In the genomic region with DNA sequence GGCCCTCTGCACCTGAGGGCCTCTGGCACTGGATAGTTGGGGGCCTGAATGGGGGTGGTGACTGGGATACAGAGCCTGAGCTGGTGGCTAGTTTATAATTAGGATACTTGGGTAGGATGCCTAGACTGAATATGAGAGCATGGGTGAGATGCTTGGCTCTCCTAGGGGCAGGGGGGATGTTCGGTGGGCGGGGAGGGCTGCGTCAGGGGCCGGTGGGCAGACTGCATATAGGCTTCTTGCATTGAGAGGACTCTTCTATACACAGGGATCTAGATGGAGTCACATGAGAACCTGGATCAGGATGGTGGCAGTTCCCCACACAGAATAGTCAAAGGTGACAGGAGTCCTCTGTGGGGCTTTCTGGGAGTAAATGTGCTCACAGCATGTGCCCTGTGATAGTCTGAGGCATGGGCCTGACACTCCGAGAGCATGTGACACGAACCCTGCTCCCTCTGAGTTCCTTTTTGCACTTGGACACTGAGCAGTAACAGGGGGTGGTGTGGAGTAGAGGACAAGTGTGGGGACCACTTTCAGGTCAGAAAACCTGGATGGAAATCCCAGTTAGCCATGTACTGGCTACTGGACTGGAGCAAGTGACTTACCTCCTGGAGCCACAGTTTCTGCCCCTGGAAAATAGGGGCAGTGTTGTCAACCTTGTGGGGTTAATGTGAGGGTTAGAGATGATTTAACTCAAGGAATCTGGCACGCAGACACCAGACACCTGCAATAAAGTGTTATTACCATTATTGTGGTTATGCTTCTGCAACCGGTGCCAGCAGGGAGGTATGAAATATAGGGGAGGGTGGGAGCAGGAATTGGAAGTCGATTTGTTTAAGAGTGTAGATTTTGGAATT, we compare ENCODE assay signal across 8 cellular contexts. TPM values are rescaled to one million over a fixed set of nuclear protein-coding genes. Genes with fewer than 3 reads are reported as not detected.
DNase-seq lines count a peak whose midpoint lies in the region; ATAC-seq, FAIRE-seq and TF ChIP-seq lines count a peak whose summit lies in the region.

No MANE protein-coding gene starts in this region.

- H3K9me3 ChIP-seq in SU-DHL-6 (ENCODE audit: insufficient read depth, low read length) (no peaks in the 10 kb centered on the region), esophagus squamous epithelium (no peaks in the 10 kb centered on the region), psoas muscle (no peaks in the 10 kb centered on the region), small intestine (ENCODE audit: control insufficient read depth, low read depth) (no peaks in the 10 kb centered on the region)

- no peak for TF ChIP-seq POLR2A in esophagus squamous epithelium (IDR thresholded peaks at IDR 0.05)

- peak overlapping the region; percentile 77 for H3K4me2 ChIP-seq in SU-DHL-6 (ENCODE audit: low read depth, low read length, poor library complexity, severe bottlenecking)

- H3K4me3 ChIP-seq in SU-DHL-6 (ENCODE audit: insufficient read depth, low read length, poor library complexity, severe bottlenecking) (no peak overlapping the region), esophagus squamous epithelium (peak overlapping the region; percentile 86 to 100 (median 96)), psoas muscle (peak overlapping the region; percentile 100), small intestine (ENCODE audit: low read depth in 1 of 2, low read length in 2 of 2) (peak overlapping the region in 1 of 2 donors; percentile 94)

- H3K27me3 ChIP-seq in SU-DHL-6 (ENCODE audit: low read length) (no peaks in the 10 kb centered on the region), esophagus squamous epithelium (no peaks in the 10 kb centered on the region), psoas muscle (ENCODE audit: insufficient read depth in 3 of 3, low read length in 2 of 3) (no peaks in the 10 kb centered on the region), small intestine (ENCODE audit: control insufficient read depth in 2 of 2, insufficient read depth in 2 of 2, low read length in 2 of 2) (no peaks in the 10 kb centered on the region)

- H3K27ac ChIP-seq in SU-DHL-6 (ENCODE audit: low read depth, low read length) (no peak overlapping the region), esophagus squamous epithelium (peak overlapping the region; percentile 95 to 100 (median 98)), psoas muscle (peak overlapping the region; percentile 100), small intestine (ENCODE audit: low read depth in 1 of 2, low read length in 1 of 2) (peak overlapping the region in 1 of 2 donors; percentile 99)

- H3K36me3 ChIP-seq in SU-DHL-6 (ENCODE audit: low read length), result no peaks in the 10 kb centered on the region
- H3K36me3 ChIP-seq in esophagus squamous epithelium, result peaks cover 0 to 5% (median 0%) of the 10 kb centered on the region in 3 donors
- H3K36me3 ChIP-seq in psoas muscle (ENCODE audit: insufficient read depth in 1 of 2, low read depth in 1 of 2), result no peaks in the 10 kb centered on the region
- H3K36me3 ChIP-seq in small intestine (ENCODE audit: control insufficient read depth in 2 of 2, insufficient read depth in 2 of 2, low read length in 2 of 2), result no peaks in the 10 kb centered on the region

- no peaks in the 10 kb centered on the region for H3K9me2 ChIP-seq in SU-DHL-6 (replicated peaks; ENCODE audit: insufficient read depth, low read length)

- H3K9ac ChIP-seq in SU-DHL-6 (ENCODE audit: low read length), result no peak overlapping the region; the same call in 1 of the 2 replicates

- intact Hi-C loops in esophagus squamous epithelium (cut with DNase I) (no loop called here), psoas muscle (cut with DNase I) (loop anchor here (5.0 to 10.0 kb wide), 4 partner anchors 64 to 227 kb away; partner anchors contain the start of genes STK40 (in 1 of the 2) and THRAP3 (in 1 of the 2))

- no peaks in the 10 kb centered on the region for H4K20me1 ChIP-seq in SU-DHL-6 (ENCODE audit: low read depth, low read length)

- WGBS in esophagus squamous epithelium, 2 donors, result 41 to 42% methylated on average over 5 to 6 of the region's 9 CpGs
- WGBS in psoas muscle, 3 donors, result 35 to 54% (median 39%) methylated on average over 9 of the region's 9 CpGs
- WGBS in small intestine, 3 donors, result 48 to 49% (median 49%) methylated on average over 9 of the region's 9 CpGs

- DNase-seq in GM03348 (ENCODE audit: low spot score) (peak; percentile 3), esophagus squamous epithelium (lab: John Stamatoyannopoulos, UW) (no peak), psoas muscle (no peak), NCI-H1694 treated with DMSO at 0.1 percent for 48 hours (lab: John Stamatoyannopoulos, UW) (no peak), SHP77 treated with DMSO at 0.1 percent for 48 hours (lab: John Stamatoyannopoulos, UW) (no peak), small intestine (no peak)

- no peak for FAIRE-seq in small intestine (lab: Jason Lieb, UNC)

- H3F3A ChIP-seq in SU-DHL-6 (ENCODE audit: insufficient read depth), result peaks cover 4% of the 10 kb centered on the region; the same call in 1 of the 2 replicates

- ATAC-seq in psoas muscle (no peak), GM18511 (IDR thresholded peaks at IDR 0.05; ENCODE audit: unreplicated experiment) (no peak)

- H2AFZ ChIP-seq in SU-DHL-6 (ENCODE audit: low read depth, low read length, severe bottlenecking), result no peak overlapping the region

- H3K79me2 ChIP-seq in SU-DHL-6 (ENCODE audit: insufficient read depth, low read length), result peaks cover 62% of the 10 kb centered on the region

- peaks cover 57 to 76% (median 64%) of the 10 kb centered on the region in 3 donors for H3K4me1 ChIP-seq in esophagus squamous epithelium
- H3K4me1 ChIP-seq in psoas muscle, result peaks cover 62% of the 10 kb centered on the region
- H3K4me1 ChIP-seq in small intestine (ENCODE audit: control insufficient read depth in 2 of 2, insufficient read depth in 1 of 2, low read depth in 1 of 2, low read length in 1 of 2), result peaks cover 0 to 8% of the 10 kb centered on the region in 2 donors

- TF ChIP-seq CTCF in SU-DHL-6 (IDR thresholded peaks at IDR 0.05; ENCODE audit: insufficient read depth, low read length, poor library complexity, severe bottlenecking) (no peak), esophagus squamous epithelium (IDR thresholded peaks at IDR 0.05) (no peak), psoas muscle (IDR thresholded peaks at IDR 0.05) (no peak)

RNA-seq across cellular contexts. Expression of gene MAP7D1, which starts 2.2 kb away (rescaled TPM):
- total RNA-seq in esophagus squamous epithelium, result 100 to 1,000 TPM in 2 of 4 donors, 10 to 100 TPM in 2; 59.4 to 180 (median 92.9) TPM
- total RNA-seq in psoas muscle, result 100 to 1,000 TPM; 209 to 230 (median 215) TPM
- 100 to 1,000 TPM; 117 to 342 (median 165) TPM for polyA plus RNA-seq in psoas muscle
- 10 to 100 TPM; 37.4 to 58.6 (median 47.9) TPM for polyA plus RNA-seq in small intestine

RNA-seq across cellular contexts. Expression of gene TRAPPC3, which starts 8.9 kb away (rescaled TPM):
- total RNA-seq in esophagus squamous epithelium, result 100 to 1,000 TPM in 2 of 4 donors, 10 to 100 TPM in 2; 68.3 to 132 (median 112) TPM
- total RNA-seq in psoas muscle, result 10 to 100 TPM; 34.8 to 44.4 (median 38.7) TPM
- polyA plus RNA-seq in psoas muscle, result 10 to 100 TPM; 43.8 to 91.8 (median 73.0) TPM
- polyA plus RNA-seq in small intestine, result 10 to 100 TPM; 70.7 to 90.5 (median 72.5) TPM

RNA-seq across cellular contexts. Expression of gene COL8A2, which starts 33.2 kb away (rescaled TPM):
- 1 to 10 TPM; 4.0 to 7.4 (median 5.1) TPM for total RNA-seq in esophagus squamous epithelium
- total RNA-seq in psoas muscle, result under 1 TPM; 0.15 to 0.41 (median 0.30) TPM
- polyA plus RNA-seq in psoas muscle, result under 1 TPM; 0.06 to 0.12 (median 0.10) TPM
- polyA plus RNA-seq in small intestine, result 1 to 10 TPM in 1 of 3 donors, under 1 TPM in 1, not detected in 1; 0.27 to 1.3 TPM
